In the genomic region with DNA sequence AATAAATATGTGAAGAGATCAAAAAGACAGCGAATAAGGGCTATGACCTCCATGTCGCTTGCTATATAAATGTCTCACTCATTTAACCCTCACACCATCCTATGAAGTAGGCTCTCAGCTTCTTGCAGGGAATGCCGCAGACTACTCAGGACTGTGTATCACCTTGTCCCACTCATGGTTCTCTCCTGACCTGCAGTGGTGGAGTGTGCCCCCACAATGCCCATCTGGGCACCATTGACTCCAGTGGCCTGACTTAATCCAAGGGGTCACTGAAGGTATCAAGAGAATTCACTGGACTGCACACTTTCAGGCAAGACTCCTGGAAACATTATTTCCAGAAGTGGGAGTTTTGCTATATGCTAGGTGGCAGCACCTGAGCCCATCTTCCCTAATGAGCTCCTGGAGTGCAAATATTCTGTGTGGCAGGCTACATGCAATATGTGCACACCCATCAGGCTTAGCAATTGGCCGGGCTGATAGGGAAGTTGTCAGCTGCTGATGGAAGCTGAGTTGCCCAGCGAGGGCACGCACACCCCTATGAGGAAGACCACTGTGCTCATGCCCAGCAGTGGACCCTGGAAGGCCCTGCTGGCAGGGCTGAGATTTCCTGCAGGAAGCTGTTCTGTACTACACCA, we compare ENCODE assay signal across 28 cellular contexts.
"Had no signal": no experiment of that assay in that cellular context is flagged by ENCODE, and none has a peak within 500 bp of the region (broad histone marks: within the 10 kb centered on the region; RNA-seq: fewer than 3 reads in every experiment).

No MANE protein-coding gene starts in this region.

- H3K4me1 Mint-ChIP-seq: activated CD4-positive, alpha-beta T cell treated with anti-CD3 and anti-CD28 coated beads, Interleukin-2, amount 10 ng/mL, durations not matched to agents 7 days and 5 days; activated naive CD4-positive, alpha-beta T cell treated with anti-CD3 and anti-CD28 coated beads, Interleukin-2, amount 10 ng/mL, durations not matched to agents 7 days and 5 days had no signal

- H3K27me3 ChIP-seq: ascending aorta, cardiac muscle cell, esophagus squamous epithelium, gastroesophageal sphincter had no signal

- H3K36me3 Mint-ChIP-seq: activated naive CD4-positive, alpha-beta T cell treated with anti-CD3 and anti-CD28 coated beads, Interleukin-2, amount 10 ng/mL, durations not matched to agents 7 days and 5 days; activated naive CD4-positive, alpha-beta T cell treated with anti-CD3 and anti-CD28 coated beads, Interleukin-2, amount 50 U/mL, for 72 hours; activated naive CD8-positive, alpha-beta T cell treated with anti-CD3 and anti-CD28 coated beads, Interleukin-2, amount 10 ng/mL, durations not matched to agents 7 days and 5 days; brain had no signal

- DNase-seq: activated CD4-positive, alpha-beta T cell treated with anti-CD3 and anti-CD28 coated beads for 1 hour; activated CD4-positive, alpha-beta T cell treated with anti-CD3 and anti-CD28 coated beads for 4 hours; activated CD4-positive, alpha-beta T cell treated with anti-CD3 and anti-CD28 coated beads, Interleukin-2, amount 10 ng/mL, durations not matched to agents 7 days and 5 days; activated CD4-positive, alpha-beta T cell treated with anti-CD3 and anti-CD28 coated beads, Interleukin-2, amount 50 U/mL, for 4 hours; activated CD4-positive, CD25-positive, alpha-beta regulatory T cell; activated CD8-positive, alpha-beta memory T cell treated with anti-CD3 and anti-CD28 coated beads for 24 hours; activated CD8-positive, alpha-beta T cell treated with anti-CD3 and anti-CD28 coated beads for 36 hours; activated gamma-delta T cell; activated naive CD4-positive, alpha-beta T cell; activated naive CD4-positive, alpha-beta T cell treated with anti-CD3 and anti-CD28 coated beads, Interleukin-2, amount 10 ng/mL, durations not matched to agents 7 days and 5 days; activated naive CD8-positive, alpha-beta T cell treated with anti-CD3 and anti-CD28 coated beads, Interleukin-2, amount 10 ng/mL, durations not matched to agents 7 days and 5 days; activated T-cell treated with anti-CD3 and anti-CD28 coated beads, Interleukin-2, amount 50 U/mL, for 72 hours; cortex of kidney; dermis blood vessel endothelial cell; effector CD4-positive, alpha-beta T cell; effector memory CD8-positive, alpha-beta T cell; erythroblast; esophagus squamous epithelium; foreskin melanocyte; heart right ventricle; T-helper 2 cell had no signal

- H3K36me3 ChIP-seq: ascending aorta, breast epithelium, cardiac muscle cell, esophagus squamous epithelium, gastroesophageal sphincter, heart right ventricle had no signal

- H3K4me3 Mint-ChIP-seq: activated CD4-positive, alpha-beta T cell treated with anti-CD3 and anti-CD28 coated beads, Interleukin-2, amount 10 ng/mL, durations not matched to agents 7 days and 5 days; activated CD8-positive, alpha-beta T cell treated with anti-CD3 and anti-CD28 coated beads for 36 hours; activated naive CD4-positive, alpha-beta T cell treated with anti-CD3 and anti-CD28 coated beads, Interleukin-2, amount 10 ng/mL, durations not matched to agents 7 days and 5 days; activated naive CD8-positive, alpha-beta T cell treated with anti-CD3 and anti-CD28 coated beads, Interleukin-2, amount 10 ng/mL, durations not matched to agents 7 days and 5 days; activated T-cell treated with anti-CD3 and anti-CD28 coated beads, Interleukin-2, amount 50 U/mL, for 72 hours; brain; central memory CD8-positive, alpha-beta T cell; effector memory CD8-positive, alpha-beta T cell had no signal

- H3K27me3 Mint-ChIP-seq: activated CD4-positive, alpha-beta T cell treated with anti-CD3 and anti-CD28 coated beads, Interleukin-2, amount 10 ng/mL, durations not matched to agents 7 days and 5 days; activated CD8-positive, alpha-beta T cell treated with anti-CD3 and anti-CD28 coated beads for 36 hours; central memory CD8-positive, alpha-beta T cell had no signal

- H3K9me3 ChIP-seq: ascending aorta, breast epithelium, esophagus squamous epithelium, gastroesophageal sphincter, heart right ventricle had no signal

- ATAC-seq: activated CD8-positive, alpha-beta T cell treated with anti-CD3 and anti-CD28 coated beads for 36 hours; activated naive CD4-positive, alpha-beta T cell treated with anti-CD3 and anti-CD28 coated beads, Interleukin-2, amount 50 U/mL, for 72 hours; activated T-cell treated with anti-CD3 and anti-CD28 coated beads, Interleukin-2, amount 50 U/mL, for 72 hours; effector memory CD8-positive, alpha-beta T cell; gastroesophageal sphincter; heart right ventricle had no signal

- H3K9me3 Mint-ChIP-seq: activated CD4-positive, alpha-beta T cell treated with anti-CD3 and anti-CD28 coated beads, Interleukin-2, amount 10 ng/mL, durations not matched to agents 7 days and 5 days; activated CD8-positive, alpha-beta T cell treated with anti-CD3 and anti-CD28 coated beads for 36 hours; activated naive CD4-positive, alpha-beta T cell treated with anti-CD3 and anti-CD28 coated beads, Interleukin-2, amount 10 ng/mL, durations not matched to agents 7 days and 5 days; activated naive CD4-positive, alpha-beta T cell treated with anti-CD3 and anti-CD28 coated beads, Interleukin-2, amount 50 U/mL, for 72 hours; activated naive CD8-positive, alpha-beta T cell treated with anti-CD3 and anti-CD28 coated beads, Interleukin-2, amount 10 ng/mL, durations not matched to agents 7 days and 5 days; activated T-cell treated with anti-CD3 and anti-CD28 coated beads, Interleukin-2, amount 50 U/mL, for 72 hours; central memory CD8-positive, alpha-beta T cell; effector memory CD8-positive, alpha-beta T cell had no signal

- H3K4me1 ChIP-seq: ascending aorta, breast epithelium, gastroesophageal sphincter had no signal

- H3K4me3 ChIP-seq: ascending aorta, breast epithelium, cardiac muscle cell, esophagus squamous epithelium, gastroesophageal sphincter, heart right ventricle had no signal

- H3K27ac ChIP-seq: ascending aorta, breast epithelium, cardiac muscle cell, esophagus squamous epithelium, gastroesophageal sphincter, heart right ventricle had no signal

- H3K27ac Mint-ChIP-seq: activated CD4-positive, alpha-beta T cell treated with anti-CD3 and anti-CD28 coated beads, Interleukin-2, amount 10 ng/mL, durations not matched to agents 7 days and 5 days; activated CD8-positive, alpha-beta T cell treated with anti-CD3 and anti-CD28 coated beads for 36 hours; activated naive CD4-positive, alpha-beta T cell treated with anti-CD3 and anti-CD28 coated beads, Interleukin-2, amount 10 ng/mL, durations not matched to agents 7 days and 5 days; activated naive CD4-positive, alpha-beta T cell treated with anti-CD3 and anti-CD28 coated beads, Interleukin-2, amount 50 U/mL, for 72 hours; activated naive CD8-positive, alpha-beta T cell treated with anti-CD3 and anti-CD28 coated beads, Interleukin-2, amount 10 ng/mL, durations not matched to agents 7 days and 5 days; activated T-cell treated with anti-CD3 and anti-CD28 coated beads, Interleukin-2, amount 50 U/mL, for 72 hours; brain; effector memory CD8-positive, alpha-beta T cell had no signal
